Comparison of ENCODE assay signal across 35 cellular contexts in the genomic region with DNA sequence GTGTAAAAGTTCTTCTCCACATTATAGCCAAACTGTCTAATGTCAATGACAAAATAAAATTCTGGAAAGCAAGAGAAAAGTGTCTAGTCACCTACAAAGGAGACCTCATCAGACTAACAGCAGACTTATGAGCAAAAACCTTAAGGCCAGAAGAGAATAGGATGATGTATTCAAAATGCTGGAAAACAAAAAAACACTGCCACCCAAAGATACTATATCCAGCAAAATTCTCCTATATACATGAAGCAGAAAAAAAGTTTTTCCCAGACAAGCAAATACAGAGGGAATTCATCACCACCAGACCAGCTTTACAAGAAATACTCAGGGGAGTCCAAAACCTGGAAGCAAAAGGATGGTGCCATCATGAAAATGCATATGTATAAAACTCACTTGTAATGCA.
"Had no signal": no experiment of that assay in that cellular context is flagged by ENCODE, and none has a peak within 500 bp of the region (broad histone marks: within the 10 kb centered on the region; RNA-seq: fewer than 3 reads in every experiment).

No MANE protein-coding gene starts in this region.

- H3K36me3 Mint-ChIP-seq: activated CD8-positive, alpha-beta memory T cell treated with anti-CD3 and anti-CD28 coated beads, Interleukin-2, amount 10 ng/mL, durations not matched to agents 7 days and 5 days had no signal

- H3K27me3 Mint-ChIP-seq: activated B cell treated with CpG ODN at 0.5 μM for 24 hours; activated CD4-positive, alpha-beta memory T cell treated with anti-CD3 and anti-CD28 coated beads, Interleukin-2, amount 10 ng/mL, durations not matched to agents 7 days and 5 days; activated CD4-positive, alpha-beta T cell treated with anti-CD3 and anti-CD28 coated beads, Interleukin-2, amount 10 ng/mL, durations not matched to agents 24 days and 14 days; activated CD8-positive, alpha-beta memory T cell treated with anti-CD3 and anti-CD28 coated beads, Interleukin-2, amount 10 ng/mL, durations not matched to agents 7 days and 5 days; activated naive CD8-positive, alpha-beta T cell treated with anti-CD3 and anti-CD28 coated beads for 36 hours; central memory CD8-positive, alpha-beta T cell had no signal

- H3K4me1 Mint-ChIP-seq: activated B cell treated with CpG ODN at 0.5 μM for 24 hours; activated CD4-positive, alpha-beta memory T cell treated with anti-CD3 and anti-CD28 coated beads, Interleukin-2, amount 10 ng/mL, durations not matched to agents 7 days and 5 days; activated CD4-positive, alpha-beta T cell treated with anti-CD3 and anti-CD28 coated beads, Interleukin-2, amount 10 ng/mL, durations not matched to agents 24 days and 14 days; activated CD8-positive, alpha-beta memory T cell treated with anti-CD3 and anti-CD28 coated beads, Interleukin-2, amount 10 ng/mL, durations not matched to agents 7 days and 5 days; activated naive CD8-positive, alpha-beta T cell treated with anti-CD3 and anti-CD28 coated beads for 36 hours; activated T-helper 17 cell treated with anti-CD3 and anti-CD28 coated beads, Interleukin-2, amount 50 U/mL, for 72 hours; brain; central memory CD8-positive, alpha-beta T cell had no signal

- H3K4me3 ChIP-seq: adrenal gland, ascending aorta, cardiac muscle cell had no signal

- DNase-seq: activated B cell treated with CpG ODN at 0.5 μM for 24 hours; activated CD4-positive, alpha-beta memory T cell treated with anti-CD3 and anti-CD28 coated beads, Interleukin-2, amount 10 ng/mL, durations not matched to agents 7 days and 5 days; activated CD4-positive, alpha-beta T cell treated with anti-CD3 and anti-CD28 coated beads for 4 hours; activated CD4-positive, alpha-beta T cell treated with anti-CD3 and anti-CD28 coated beads, Interleukin-2, amount 10 ng/mL, durations not matched to agents 24 days and 14 days; activated CD4-positive, alpha-beta T cell treated with anti-CD3 and anti-CD28 coated beads, Interleukin-2, amount 50 U/mL, for 48 hours; activated CD4-positive, CD25-positive, alpha-beta regulatory T cell treated with anti-CD3 and anti-CD28 coated beads, Interleukin-2, amount 50 U/mL, for 72 hours; activated CD8-positive, alpha-beta memory T cell treated with anti-CD3 and anti-CD28 coated beads for 24 hours; activated CD8-positive, alpha-beta memory T cell treated with anti-CD3 and anti-CD28 coated beads, Interleukin-2, amount 10 ng/mL, durations not matched to agents 7 days and 5 days; activated CD8-positive, alpha-beta T cell treated with anti-CD3 and anti-CD28 coated beads, Interleukin-2, amount 10 ng/mL, durations not matched to agents 7 days and 5 days; activated effector memory CD4-positive, alpha-beta T cell treated with anti-CD3 and anti-CD28 coated beads, Interleukin-2, amount 50 U/mL, for 16 hours; activated gamma-delta T cell treated with Interleukin-2 at 50 U/mL for 16 hours; activated naive CD4-positive, alpha-beta T cell; activated naive CD4-positive, alpha-beta T cell treated with anti-CD3 and anti-CD28 coated beads for 36 hours; activated naive CD4-positive, alpha-beta T cell treated with anti-CD3 and anti-CD28 coated beads, Interleukin-2, amount 50 U/mL, for 16 hours; activated naive CD8-positive, alpha-beta T cell treated with anti-CD3 and anti-CD28 coated beads for 36 hours; activated T-cell treated with anti-CD3 and anti-CD28 coated beads for 4 hours; activated T-cell treated with anti-CD3 and anti-CD28 coated beads, Interleukin-2, amount 50 U/mL, for 1 hour; activated T-cell treated with anti-CD3 and anti-CD28 coated beads, Interleukin-2, amount 50 U/mL, for 4 hours; activated T-cell treated with anti-CD3 and anti-CD28 coated beads, Interleukin-2, amount 50 U/mL, for 72 hours; adrenal gland; amygdala; anterior cingulate cortex; caudate nucleus; cerebellar nuclear complex; T-helper 2 cell; T-helper 9 cell had no signal

- H3K4me3 Mint-ChIP-seq: activated B cell treated with CpG ODN at 0.5 μM for 24 hours; activated CD4-positive, alpha-beta memory T cell treated with anti-CD3 and anti-CD28 coated beads, Interleukin-2, amount 10 ng/mL, durations not matched to agents 7 days and 5 days; activated CD4-positive, alpha-beta T cell treated with anti-CD3 and anti-CD28 coated beads, Interleukin-2, amount 10 ng/mL, durations not matched to agents 24 days and 14 days; activated CD8-positive, alpha-beta memory T cell treated with anti-CD3 and anti-CD28 coated beads, Interleukin-2, amount 10 ng/mL, durations not matched to agents 7 days and 5 days; activated CD8-positive, alpha-beta T cell treated with anti-CD3 and anti-CD28 coated beads, Interleukin-2, amount 10 ng/mL, durations not matched to agents 7 days and 5 days; activated naive CD4-positive, alpha-beta T cell treated with anti-CD3 and anti-CD28 coated beads for 36 hours; activated naive CD8-positive, alpha-beta T cell treated with anti-CD3 and anti-CD28 coated beads for 36 hours; activated T-cell treated with anti-CD3 and anti-CD28 coated beads, Interleukin-2, amount 50 U/mL, for 4 hours; activated T-cell treated with anti-CD3 and anti-CD28 coated beads, Interleukin-2, amount 50 U/mL, for 72 hours; activated T-helper 1 cell treated with anti-CD3 and anti-CD28 coated beads, Interleukin-12 subunit alpha, Interleukin-12 subunit beta, Interleukin-2, Interleukin-4 antibody, amounts not matched to agents 30 ng/mL and 10 ng/mL and 1 ng/mL, durations not matched to agents 14 hours and 24 hours and 36 hours; activated T-helper 17 cell treated with anti-CD3 and anti-CD28 coated beads, Interleukin-2, amount 50 U/mL, for 72 hours; brain; central memory CD8-positive, alpha-beta T cell; T-helper 1 cell treated with Interleukin-12 subunit alpha and Interleukin-12 subunit beta and Interleukin-4 antibody, amounts not matched to agents 30 μg/mL and 1 μg/mL, for 36 hours; T-helper 2 cell treated with Interferon-gamma antibody and Interleukin-4, amounts not matched to agents 5 μg/mL and 100 μg/mL, for 36 hours had no signal

- H3K27ac Mint-ChIP-seq: activated B cell treated with CpG ODN at 0.5 μM for 24 hours; activated CD4-positive, alpha-beta memory T cell treated with anti-CD3 and anti-CD28 coated beads, Interleukin-2, amount 10 ng/mL, durations not matched to agents 7 days and 5 days; activated CD4-positive, alpha-beta T cell treated with anti-CD3 and anti-CD28 coated beads, Interleukin-2, amount 10 ng/mL, durations not matched to agents 24 days and 14 days; activated CD8-positive, alpha-beta memory T cell treated with anti-CD3 and anti-CD28 coated beads, Interleukin-2, amount 10 ng/mL, durations not matched to agents 7 days and 5 days; activated CD8-positive, alpha-beta T cell treated with anti-CD3 and anti-CD28 coated beads, Interleukin-2, amount 10 ng/mL, durations not matched to agents 7 days and 5 days; activated naive CD4-positive, alpha-beta T cell treated with anti-CD3 and anti-CD28 coated beads for 36 hours; activated naive CD4-positive, alpha-beta T cell treated with anti-CD3 and anti-CD28 coated beads, Interleukin-2, amount 50 U/mL, for 72 hours; activated naive CD8-positive, alpha-beta T cell treated with anti-CD3 and anti-CD28 coated beads for 36 hours; activated T-cell treated with anti-CD3 and anti-CD28 coated beads, Interleukin-2, amount 50 U/mL, for 72 hours; activated T-helper 1 cell treated with anti-CD3 and anti-CD28 coated beads, Interleukin-12 subunit alpha, Interleukin-12 subunit beta, Interleukin-2, Interleukin-4 antibody, amounts not matched to agents 30 ng/mL and 10 ng/mL and 1 ng/mL, durations not matched to agents 14 hours and 24 hours and 36 hours; activated T-helper 17 cell treated with anti-CD3 and anti-CD28 coated beads, Interleukin-2, amount 50 U/mL, for 72 hours; brain; T-helper 1 cell treated with Interleukin-12 subunit alpha and Interleukin-12 subunit beta and Interleukin-4 antibody, amounts not matched to agents 30 μg/mL and 1 μg/mL, for 36 hours; T-helper 2 cell treated with Interferon-gamma antibody and Interleukin-4, amounts not matched to agents 5 μg/mL and 100 μg/mL, for 36 hours had no signal
